In genomic region chr2:66433695-66433944, GRCh38 we compare ENCODE assay signal across 8 cellular contexts.
DNase-seq lines count a peak whose midpoint lies in the region; ATAC-seq and TF ChIP-seq lines count a peak whose summit lies in the region.

No MANE protein-coding gene starts in this region.

- no peak for ATAC-seq in GM21619 (IDR thresholded peaks at IDR 0.05; ENCODE audit: unreplicated experiment)

- DNase-seq in GM06990 (ENCODE audit: extremely low read depth, insufficient read length), result no peak
- DNase-seq in foreskin fibroblast, result no peak
- DNase-seq in retinal pigment epithelial cell (ENCODE audit: low read depth), result no peak
- DNase-seq in NCI-H1436 (lab: John Stamatoyannopoulos, UW), result no peak
- no peak for DNase-seq in GM10266 (ENCODE audit: extremely low spot score)
- no peak for DNase-seq in activated gamma-delta T cell treated with Interleukin-2 at 50 U/mL for 16 hours

- H3K27me3 ChIP-seq in GM06990 (replicated peaks; ENCODE audit: control insufficient read depth, insufficient read depth, low read length), result no peaks in the 10 kb centered on the region; the same call in 1 of the 2 replicates

- H3K4me3 ChIP-seq in GM06990 (replicated peaks; ENCODE audit: low read depth, low read length), result peak overlapping the region; percentile 55
- H3K4me3 ChIP-seq in WI38 (ENCODE audit: low read depth, low read length), result peak overlapping the region; percentile 74
- H3K4me3 ChIP-seq in foreskin fibroblast (ENCODE audit: low read depth in 1 of 2, low read length in 2 of 2), result peak overlapping the region; percentile 72 to 79
- H3K4me3 ChIP-seq in retinal pigment epithelial cell (ENCODE audit: low read length), result peak overlapping the region; percentile 65

- TF ChIP-seq CTCF in GM06990 (IDR thresholded peaks at IDR 0.05; ENCODE audit: insufficient read depth, low read length, poor library complexity, severe bottlenecking) (no peak), WI38 (IDR thresholded peaks at IDR 0.05; ENCODE audit: low read depth, low read length) (no peak), foreskin fibroblast (IDR thresholded peaks at IDR 0.05; ENCODE audit: low read depth, low read length) (no peak), retinal pigment epithelial cell (conservative IDR thresholded peaks at IDR 0.05; ENCODE audit: low read depth, low read length) (no peak), GM10266 (IDR thresholded peaks at IDR 0.05; ENCODE audit: control insufficient read depth, insufficient read depth, low read depth, missing control alignments) (no peak)

- no peaks in the 10 kb centered on the region for H3K36me3 ChIP-seq in GM06990 (ENCODE audit: control insufficient read depth, insufficient read depth, low read length)
